Comparison of ENCODE assay signal across 13 cellular contexts in genomic region chr22:49948958-49949913, GRCh38. TPM values are rescaled to one million over a fixed set of nuclear protein-coding genes. Genes with fewer than 3 reads are reported as not detected.
A peak's percentile ranks its signal among the peaks of the same experiment; 100 is the strongest.
DNase-seq lines count a peak whose midpoint lies in the region; ATAC-seq and TF ChIP-seq lines count a peak whose summit lies in the region.
"Had no signal": no experiment of that assay in that cellular context is flagged by ENCODE, and none has a peak within 500 bp of the region (broad histone marks: within the 10 kb centered on the region; RNA-seq: fewer than 3 reads in every experiment).

No MANE protein-coding gene starts in this region.

- H2AFZ ChIP-seq in PC-3 (ENCODE audit: low read length), result no peak overlapping the region
- peak overlapping the region; percentile 60 for H2AFZ ChIP-seq in parathyroid adenoma

- peak overlapping the region; percentile 71 for H3K4me2 ChIP-seq in PC-3 (ENCODE audit: low read length)
- H3K4me2 ChIP-seq in parathyroid adenoma (ENCODE audit: low read length), result no peak overlapping the region

- no peaks in the 10 kb centered on the region for H3K9me2 ChIP-seq in PC-3 (replicated peaks; ENCODE audit: low read length)

- POLR2A ChIA-PET in PC-3 (lab: Charles Lee; ENCODE audit: unreplicated experiment), result interaction anchor here (0.7 kb wide), 1 partner anchor 13 kb away, joined by 4 read pairs; no protein-coding TSS in a partner anchor

- CTCF ChIA-PET in PC-3 (lab: Charles Lee), result interaction anchor here (0.8 kb wide), 1 partner anchor 81 kb away, joined by 3 read pairs; no protein-coding TSS in a partner anchor

- DNase-seq in COLO668 (lab: John Stamatoyannopoulos, UW; ENCODE audit: unreplicated experiment), result peak; percentile 53
- DNase-seq in PC-3, result peak; percentile 76
- peak; percentile 71 for DNase-seq in left ventricle myocardium superior
- DNase-seq in GM19240 (ENCODE audit: insufficient read length, low spot score), result no peak
- DNase-seq in H4 (ENCODE audit: low spot score), result no peak
- no peak for DNase-seq in ascending aorta (ENCODE audit: low spot score in 2 of 2)
- DNase-seq: activated CD4-positive, alpha-beta T cell treated with anti-CD3 and anti-CD28 coated beads, Interleukin-2, amount 10 ng/mL, durations not matched to agents 7 days and 5 days; activated gamma-delta T cell; caudate nucleus; NCI-H1092 treated with DMSO at 0.1 percent for 48 hours had no signal

- H3K79me2 ChIP-seq in PC-3 (ENCODE audit: low read length), result no peaks in the 10 kb centered on the region
- no peaks in the 10 kb centered on the region for H3K79me2 ChIP-seq in parathyroid adenoma

- H3K9me3 ChIP-seq in PC-3 (ENCODE audit: low read length) (no peaks in the 10 kb centered on the region), parathyroid adenoma (ENCODE audit: control insufficient read depth, low read length) (no peaks in the 10 kb centered on the region), ascending aorta (no peaks in the 10 kb centered on the region)
- H3K9me3 ChIP-seq: esophagus muscularis mucosa had no signal

- H3K9ac ChIP-seq in PC-3 (ENCODE audit: low read length), result peak overlapping the region; percentile 58
- H3K9ac ChIP-seq in parathyroid adenoma, result no peak overlapping the region

- H3K36me3 ChIP-seq in PC-3 (ENCODE audit: low read depth, low read length), result no peaks in the 10 kb centered on the region
- H3K36me3 ChIP-seq in parathyroid adenoma (ENCODE audit: control insufficient read depth, insufficient read depth, low read length), result no peaks in the 10 kb centered on the region
- no peaks in the 10 kb centered on the region for H3K36me3 ChIP-seq in ascending aorta
- H3K36me3 ChIP-seq: esophagus muscularis mucosa had no signal

- H3F3A ChIP-seq in PC-3 (ENCODE audit: low read length, unreplicated experiment), result no peaks in the 10 kb centered on the region

- no TSS peak for BruUV-seq in PC-3 (replicated peaks; lab: Mats Ljungman, UMichigan)

- no peak overlapping the region; the same call in 1 of the 2 replicates for H3K4me3 ChIP-seq in PC-3 (ENCODE audit: low read length)
- no peak overlapping the region for H3K4me3 ChIP-seq in parathyroid adenoma (ENCODE audit: low read depth, low read length)
- H3K4me3 ChIP-seq in ascending aorta, result no peak overlapping the region

- ATAC-seq in PC-3 (peak; percentile 78), left ventricle myocardium superior (peak; percentile 65), GM18873 (IDR thresholded peaks at IDR 0.05; ENCODE audit: low FRiP score, unreplicated experiment) (no peak)

- H3K4me1 ChIP-seq in PC-3 (ENCODE audit: insufficient read depth, low read length), result peaks cover 42% of the 10 kb centered on the region
- H3K4me1 ChIP-seq in parathyroid adenoma, result peaks cover 8% of the 10 kb centered on the region
- H3K4me1 ChIP-seq in ascending aorta, result peaks cover 3 to 14% of the 10 kb centered on the region in 2 donors

- TF ChIP-seq CTCF in PC-3 (conservative IDR thresholded peaks at IDR 0.05; ENCODE audit: low read depth, low read length) (no peak), parathyroid adenoma (IDR thresholded peaks at IDR 0.05) (no peak), ascending aorta (IDR thresholded peaks at IDR 0.05) (no peak)

- no peaks in the 10 kb centered on the region for H4K20me1 ChIP-seq in PC-3 (ENCODE audit: low read length)

- no peaks in the 10 kb centered on the region for H3K27me3 ChIP-seq in PC-3 (ENCODE audit: low read length)
- H3K27me3 ChIP-seq in parathyroid adenoma (ENCODE audit: control insufficient read depth, insufficient read depth, low read length), result no peaks in the 10 kb centered on the region
- no peaks in the 10 kb centered on the region for H3K27me3 ChIP-seq in ascending aorta
- H3K27me3 ChIP-seq: esophagus muscularis mucosa had no signal

- intact Hi-C loops in PC-3 (cut with micrococcal nuclease) (no loop called here), left ventricle myocardium superior (cut with micrococcal nuclease) (no loop called here), ascending aorta (cut with DNase I) (no loop called here)

- H3K27ac ChIP-seq in PC-3 (ENCODE audit: low read length) (peak overlapping the region; percentile 81), parathyroid adenoma (no peak overlapping the region), ascending aorta (no peak overlapping the region)

RNA-seq across cellular contexts. Expression of gene PIM3, which starts 11.3 kb away (rescaled TPM):
- total RNA-seq in PC-3 (2014; rRNA removed), result 61.7 and 72.8 TPM in 2 replicates
- 65.1 TPM for total RNA-seq in left ventricle myocardium superior
- 18.6 and 30.3 TPM in 2 replicates for total RNA-seq in H4 (2014; rRNA removed; shearing (Covaris generic))
- total RNA-seq in ascending aorta, result 269 TPM

RNA-seq across cellular contexts. Expression of gene CRELD2, which starts 30.8 kb away (rescaled TPM):
- 71.3 and 85.6 TPM in 2 replicates for total RNA-seq in PC-3 (2014; rRNA removed)
- total RNA-seq in left ventricle myocardium superior, result 27.4 TPM
- 95.9 and 113 TPM in 2 replicates for total RNA-seq in H4 (2014; rRNA removed; shearing (Covaris generic))
- total RNA-seq in ascending aorta, result 61.8 TPM

RNA-seq across cellular contexts. Expression of gene ALG12, which starts 31.0 kb away (rescaled TPM):
- total RNA-seq in PC-3 (2014; rRNA removed) (10.7 and 12.1 TPM in 2 replicates), left ventricle myocardium superior (16.2 TPM), ascending aorta (6.9 TPM)
- total RNA-seq in H4 (2014; rRNA removed; shearing (Covaris generic)), result 13.9 and 22.3 TPM in 2 replicates

Comparison
In these comparisons a context has a peak if more than half of its experiments do, and no peak if none do; other contexts are left out.
1. DNase-seq: peak in COLO668 (single experiment), PC-3 (single experiment) and left ventricle myocardium superior (single experiment); none in GM19240 (single experiment), H4 (single experiment) and ascending aorta (0 of 2).